8 cellular contexts compared by ENCODE assay signal in genomic region chr20:30814312-30814639, GRCh38.
DNase-seq lines count a peak whose midpoint lies in the region; ATAC-seq, FAIRE-seq and TF ChIP-seq lines count a peak whose summit lies in the region.
"Not testable (repeated sequence)": the region's sequence is repeated elsewhere in the genome, so short reads cannot be mapped to it uniquely, and the experiment has no call there.

No MANE protein-coding gene starts in this region.

- not testable (repeated sequence) for H3K4me2 ChIP-seq in K562 (ENCODE audit: insufficient read depth, low read length)

- not testable (repeated sequence) for H3K4me3 ChIP-seq in RWPE2 (ENCODE audit: severe bottlenecking); K562; gastroesophageal sphincter; right lobe of liver; upper lobe of left lung

- POLR2A ChIA-PET in K562 (lab: Yijun Ruan, JAX), result not testable (repeated sequence)

- peak overlapping the region; percentile 4 for H3K4me3 Mint-ChIP-seq in natural killer cell

- H3K36me3 ChIP-seq in RWPE2 (ENCODE audit: low read depth); K562 (ENCODE audit: control insufficient read depth, insufficient read depth, low read length); gastroesophageal sphincter; right lobe of liver; upper lobe of left lung: not testable (repeated sequence)

- WGBS in K562 (ENCODE audit: insufficient coverage, low coverage, missing lambda C conversion rate), result 19% methylated on average over 22 of the region's 24 CpGs
- WGBS in gastroesophageal sphincter (ENCODE audit: low coverage in 1 of 2), 2 donors, result 72% methylated on average over 4 to 13 of the region's 24 CpGs
- 59% methylated on average over 18 of the region's 24 CpGs for WGBS in right lobe of liver (ENCODE audit: insufficient coverage, low coverage, low lambda C conversion rate, missing lambda C conversion rate)
- WGBS in upper lobe of left lung, 2 donors, result 71 to 78% methylated on average over 24 of the region's 24 CpGs

- not testable (repeated sequence) for H3K4me1 ChIP-seq in RWPE2 (ENCODE audit: insufficient read depth, poor library complexity, severe bottlenecking); gastroesophageal sphincter; right lobe of liver; upper lobe of left lung
- H3K4me1 ChIP-seq in K562 (replicated peaks in 1 of 2; ENCODE audit: control insufficient read depth in 2 of 2, insufficient read depth in 2 of 2, low read length in 2 of 2), result peaks cover 0 to 22% of the 10 kb centered on the region in 2 experiments; a peak in 2 of 5 replicates

- H3K9me3 ChIP-seq in RWPE2 (ENCODE audit: severe bottlenecking); K562 (replicated peaks; ENCODE audit: control insufficient read depth, insufficient read depth, low read depth, low read length); right lobe of liver: not testable (repeated sequence)
- H3K9me3 ChIP-seq in gastroesophageal sphincter, result peaks cover 0 to 30% (median 0%) of the 10 kb centered on the region in 3 donors
- peaks cover 0 to 37% (median 4%) of the 10 kb centered on the region in 4 donors for H3K9me3 ChIP-seq in upper lobe of left lung

- not testable (repeated sequence) for H3K9me3 Mint-ChIP-seq in natural killer cell

- not testable (repeated sequence) for H2AFZ ChIP-seq in K562 (ENCODE audit: low read depth, low read length)

- not testable (repeated sequence) for TF ChIP-seq CTCF in RWPE2 (IDR thresholded peaks at IDR 0.05; ENCODE audit: poor library complexity, severe bottlenecking); K562 (IDR thresholded peaks at IDR 0.05 in 2 of 3, conservative IDR thresholded peaks at IDR 0.05 in 1 of 3; ENCODE audit: insufficient read depth in 2 of 3, low read depth in 1 of 3, low read length in 3 of 3); gastroesophageal sphincter (IDR thresholded peaks at IDR 0.05); right lobe of liver (IDR thresholded peaks at IDR 0.05); natural killer cell (IDR thresholded peaks at IDR 0.05); upper lobe of left lung (IDR thresholded peaks at IDR 0.05)

- not testable (repeated sequence) for FAIRE-seq in K562 (lab: Jason Lieb, UNC)

- BruUV-seq in K562 (replicated peaks; lab: Mats Ljungman, UMichigan), result not testable (repeated sequence)

- H3K9ac ChIP-seq in K562 (ENCODE audit: insufficient read depth in 1 of 2, low read depth in 2 of 2, low read length in 2 of 2), result not testable (repeated sequence)

- H3K27ac Mint-ChIP-seq in natural killer cell, result not testable (repeated sequence)

- intact Hi-C loops in K562 (cut with micrococcal nuclease); left ventricle myocardium superior (cut with micrococcal nuclease); right lobe of liver (cut with DNase I); natural killer cell (cut with micrococcal nuclease); sciatic nerve (cut with DNase I): not testable (repeated sequence)

- in situ Hi-C loops in K562 (cut with MboI), result loop anchor here (5.0 kb wide), 1 partner anchor 937 kb away; no protein-coding TSS in a partner anchor

- not testable (repeated sequence) for H4K20me1 ChIP-seq in K562 (replicated peaks; ENCODE audit: control insufficient read depth, insufficient read depth, low read length)

- H3K27me3 ChIP-seq in RWPE2 (ENCODE audit: insufficient read depth, poor library complexity, severe bottlenecking); right lobe of liver; upper lobe of left lung: not testable (repeated sequence)
- peaks cover 9 to 21% of the 10 kb centered on the region in 2 experiments; a peak in 3 of 5 replicates for H3K27me3 ChIP-seq in K562 (ENCODE audit: control insufficient read depth in 2 of 2, insufficient read depth in 2 of 2, low read length in 2 of 2)
- H3K27me3 ChIP-seq in gastroesophageal sphincter, result peaks cover 63% of the 10 kb centered on the region

- ATAC-seq in RWPE2 (ENCODE audit: low read depth) (0 out of 3 replicates have a peak, but pooled peaks have one; percentile 23), K562 (peak; percentile 13; the same call in 1 of the 3 replicates), gastroesophageal sphincter (peak; percentile 23), right lobe of liver (peak in 2 of 4 donors; percentile 16 to 53), sciatic nerve (peak; percentile 34), upper lobe of left lung (ENCODE audit: low FRiP score in 2 of 2) (peak; percentile 34 to 76)
- not testable (repeated sequence) for ATAC-seq in left ventricle myocardium superior, natural killer cell

- CTCF ChIA-PET in K562 (lab: Yijun Ruan, JAX; ENCODE audit: low intra/inter-chr PET ratio), result not testable (repeated sequence)

- DNase-seq in RWPE2 (ENCODE audit: low spot score) (peak; percentile 90), left ventricle myocardium superior (peak; percentile 29), right lobe of liver (peak in 2 of 3 donors; percentile 28 to 64), upper lobe of left lung (peak in 1 of 2 donors; percentile 83)
- not testable (repeated sequence) for DNase-seq in K562 (ENCODE audit: extremely low read depth in 1 of 4, low spot score in 3 of 4); natural killer cell; sciatic nerve (ENCODE audit: low spot score)

- TF ChIP-seq EP300 in K562 (IDR thresholded peaks at IDR 0.05; ENCODE audit: low read length); gastroesophageal sphincter (IDR thresholded peaks at IDR 0.05); upper lobe of left lung (IDR thresholded peaks at IDR 0.05): not testable (repeated sequence)

- H3K4me1 Mint-ChIP-seq in natural killer cell, result peaks cover 0 to 17% of the 10 kb centered on the region in 2 donors

- not testable (repeated sequence) for H3K79me2 ChIP-seq in K562 (ENCODE audit: control insufficient read depth, insufficient read depth, low read length)

- not testable (repeated sequence) for H3K9me1 ChIP-seq in K562 (ENCODE audit: control insufficient read depth, insufficient read depth, low read length)

- not testable (repeated sequence) for H3K27ac ChIP-seq in RWPE2 (ENCODE audit: poor library complexity, severe bottlenecking); K562 (ENCODE audit: extremely low read depth, low read depth, low read length); gastroesophageal sphincter; right lobe of liver; upper lobe of left lung

- TF ChIP-seq POLR2A in K562 (conservative IDR thresholded peaks at IDR 0.05); gastroesophageal sphincter (IDR thresholded peaks at IDR 0.05); right lobe of liver (IDR thresholded peaks at IDR 0.05); upper lobe of left lung (IDR thresholded peaks at IDR 0.05): not testable (repeated sequence)

- H3K27me3 Mint-ChIP-seq in natural killer cell (ENCODE audit: low read depth in 2 of 2), result not testable (repeated sequence)

- TF ChIP-seq RAD21 in K562 (CRISPR knock-in tag; conservative IDR thresholded peaks at IDR 0.05 in 1 of 2, IDR thresholded peaks at IDR 0.05 in 1 of 2), result not testable (repeated sequence)

- H3K36me3 Mint-ChIP-seq in natural killer cell, result peaks cover 12% of the 10 kb centered on the region
